Comparison of ENCODE assay signal across 1 cellular context in the genomic region with DNA sequence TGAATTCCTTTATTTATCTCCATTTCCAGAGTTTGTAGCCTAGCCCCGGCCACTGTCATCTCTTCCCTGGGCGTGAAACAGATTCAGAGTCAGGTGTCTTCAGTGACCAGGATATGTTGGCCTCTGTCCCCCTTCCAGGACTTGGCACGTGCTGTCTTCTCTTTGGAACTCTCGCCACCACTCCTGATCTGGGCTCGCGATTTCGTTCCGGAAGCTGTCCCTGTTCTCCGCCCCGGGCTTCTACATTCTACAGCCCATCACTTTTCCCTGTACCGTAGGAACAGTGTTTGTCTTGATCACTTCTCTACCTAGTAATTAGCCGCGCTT.
TF ChIP-seq lines count a peak whose summit lies in the region.

No MANE protein-coding gene starts in this region.

TF ChIP-seq in GM23338, 12 proteins besides CTCF, POLR2A, EP300 and RAD21:
- TF ChIP-seq, protein P1, sequence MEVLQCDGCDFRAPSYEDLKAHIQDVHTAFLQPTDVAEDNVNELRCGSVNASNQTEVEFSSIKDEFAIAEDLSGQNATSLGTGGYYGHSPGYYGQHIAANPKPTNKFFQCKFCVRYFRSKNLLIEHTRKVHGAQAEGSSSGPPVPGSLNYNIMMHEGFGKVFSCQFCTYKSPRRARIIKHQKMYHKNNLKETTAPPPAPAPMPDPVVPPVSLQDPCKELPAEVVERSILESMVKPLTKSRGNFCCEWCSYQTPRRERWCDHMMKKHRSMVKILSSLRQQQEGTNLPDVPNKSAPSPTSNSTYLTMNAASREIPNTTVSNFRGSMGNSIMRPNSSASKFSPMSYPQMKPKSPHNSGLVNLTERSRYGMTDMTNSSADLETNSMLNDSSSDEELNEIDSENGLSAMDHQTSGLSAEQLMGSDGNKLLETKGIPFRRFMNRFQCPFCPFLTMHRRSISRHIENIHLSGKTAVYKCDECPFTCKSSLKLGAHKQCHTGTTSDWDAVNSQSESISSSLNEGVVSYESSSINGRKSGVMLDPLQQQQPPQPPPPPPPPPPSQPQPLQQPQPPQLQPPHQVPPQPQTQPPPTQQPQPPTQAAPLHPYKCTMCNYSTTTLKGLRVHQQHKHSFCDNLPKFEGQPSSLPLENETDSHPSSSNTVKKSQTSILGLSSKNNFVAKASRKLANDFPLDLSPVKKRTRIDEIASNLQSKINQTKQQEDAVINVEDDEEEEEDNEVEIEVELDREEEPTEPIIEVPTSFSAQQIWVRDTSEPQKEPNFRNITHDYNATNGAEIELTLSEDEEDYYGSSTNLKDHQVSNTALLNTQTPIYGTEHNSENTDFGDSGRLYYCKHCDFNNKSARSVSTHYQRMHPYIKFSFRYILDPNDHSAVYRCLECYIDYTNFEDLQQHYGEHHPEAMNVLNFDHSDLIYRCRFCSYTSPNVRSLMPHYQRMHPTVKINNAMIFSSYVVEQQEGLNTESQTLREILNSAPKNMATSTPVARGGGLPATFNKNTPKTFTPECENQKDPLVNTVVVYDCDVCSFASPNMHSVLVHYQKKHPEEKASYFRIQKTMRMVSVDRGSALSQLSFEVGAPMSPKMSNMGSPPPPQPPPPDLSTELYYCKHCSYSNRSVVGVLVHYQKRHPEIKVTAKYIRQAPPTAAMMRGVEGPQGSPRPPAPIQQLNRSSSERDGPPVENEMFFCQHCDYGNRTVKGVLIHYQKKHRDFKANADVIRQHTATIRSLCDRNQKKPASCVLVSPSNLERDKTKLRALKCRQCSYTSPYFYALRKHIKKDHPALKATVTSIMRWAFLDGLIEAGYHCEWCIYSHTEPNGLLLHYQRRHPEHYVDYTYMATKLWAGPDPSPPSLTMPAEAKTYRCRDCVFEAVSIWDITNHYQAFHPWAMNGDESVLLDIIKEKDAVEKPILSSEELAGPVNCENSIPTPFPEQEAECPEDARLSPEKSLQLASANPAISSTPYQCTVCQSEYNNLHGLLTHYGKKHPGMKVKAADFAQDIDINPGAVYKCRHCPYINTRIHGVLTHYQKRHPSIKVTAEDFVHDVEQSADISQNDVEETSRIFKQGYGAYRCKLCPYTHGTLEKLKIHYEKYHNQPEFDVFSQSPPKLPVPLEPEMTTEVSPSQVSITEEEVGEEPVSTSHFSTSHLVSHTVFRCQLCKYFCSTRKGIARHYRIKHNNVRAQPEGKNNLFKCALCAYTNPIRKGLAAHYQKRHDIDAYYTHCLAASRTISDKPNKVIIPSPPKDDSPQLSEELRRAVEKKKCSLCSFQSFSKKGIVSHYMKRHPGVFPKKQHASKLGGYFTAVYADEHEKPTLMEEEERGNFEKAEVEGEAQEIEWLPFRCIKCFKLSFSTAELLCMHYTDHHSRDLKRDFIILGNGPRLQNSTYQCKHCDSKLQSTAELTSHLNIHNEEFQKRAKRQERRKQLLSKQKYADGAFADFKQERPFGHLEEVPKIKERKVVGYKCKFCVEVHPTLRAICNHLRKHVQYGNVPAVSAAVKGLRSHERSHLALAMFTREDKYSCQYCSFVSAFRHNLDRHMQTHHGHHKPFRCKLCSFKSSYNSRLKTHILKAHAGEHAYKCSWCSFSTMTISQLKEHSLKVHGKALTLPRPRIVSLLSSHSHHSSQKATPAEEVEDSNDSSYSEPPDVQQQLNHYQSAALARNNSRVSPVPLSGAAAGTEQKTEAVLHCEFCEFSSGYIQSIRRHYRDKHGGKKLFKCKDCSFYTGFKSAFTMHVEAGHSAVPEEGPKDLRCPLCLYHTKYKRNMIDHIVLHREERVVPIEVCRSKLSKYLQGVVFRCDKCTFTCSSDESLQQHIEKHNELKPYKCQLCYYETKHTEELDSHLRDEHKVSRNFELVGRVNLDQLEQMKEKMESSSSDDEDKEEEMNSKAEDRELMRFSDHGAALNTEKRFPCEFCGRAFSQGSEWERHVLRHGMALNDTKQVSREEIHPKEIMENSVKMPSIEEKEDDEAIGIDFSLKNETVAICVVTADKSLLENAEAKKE (CRISPR knock-in tag; IDR thresholded peaks at IDR 0.05) = no peak
- TF ChIP-seq JUNB (IDR thresholded peaks at IDR 0.05; ENCODE audit: unreplicated experiment) = no peak
- TF ChIP-seq ZNF331 (CRISPR knock-in tag; IDR thresholded peaks at IDR 0.05; ENCODE audit: low read depth) = no peak
- TF ChIP-seq STAT1 (IDR thresholded peaks at IDR 0.05; ENCODE audit: unreplicated experiment) = no peak
